In genomic region chr12:12723681-12724420, GRCh38 we compare ENCODE assay signal across 1 cellular context.
TF ChIP-seq lines count a peak whose summit lies in the region.

No MANE protein-coding gene starts in this region.

TF ChIP-seq in GM23338, 12 proteins besides CTCF, POLR2A, EP300 and RAD21 (continued from another document):
- TF ChIP-seq REST (IDR thresholded peaks at IDR 0.05; ENCODE audit: unreplicated experiment) (no peak), NANOG (IDR thresholded peaks at IDR 0.05; ENCODE audit: borderline replicate concordance) (no peak), POLR2AphosphoS5 (IDR thresholded peaks at IDR 0.05; ENCODE audit: low read depth) (peak; percentile 35; the same call in 1 of the 2 replicates)
